23 cellular contexts compared by ENCODE assay signal in genomic region chr5:8068078-8068477, GRCh38.
DNase-seq lines count a peak whose midpoint lies in the region; ATAC-seq, FAIRE-seq and TF ChIP-seq lines count a peak whose summit lies in the region.
"Had no signal": no experiment of that assay in that cellular context is flagged by ENCODE, and none has a peak within 500 bp of the region (broad histone marks: within the 10 kb centered on the region; RNA-seq: fewer than 3 reads in every experiment).

No MANE protein-coding gene starts in this region.

- no peaks in the 10 kb centered on the region for H3K23me2 ChIP-seq in H1 (ENCODE audit: low read depth, low read length)

- POLR2A ChIA-PET in H1 (lab: Charles Lee; ENCODE audit: partially characterized antibody) = interaction anchor here (0.8 kb wide), 1 partner anchor 157 kb away, joined by 3 read pairs; no protein-coding TSS in a partner anchor

- H3K4me1 Mint-ChIP-seq in activated T-helper 1 cell treated with anti-CD3 and anti-CD28 coated beads, Interleukin-12 subunit alpha, Interleukin-12 subunit beta, Interleukin-2, Interleukin-4 antibody, amounts not matched to agents 30 ng/mL and 10 ng/mL and 1 ng/mL, durations not matched to agents 14 hours and 24 hours and 36 hours (ENCODE audit: low read depth) = no peaks in the 10 kb centered on the region
- H3K4me1 Mint-ChIP-seq: T-helper 17 cell had no signal

- intact Hi-C loops in activated T-helper 1 cell treated with anti-CD3 and anti-CD28 coated beads, Interleukin-12 subunit alpha, Interleukin-12 subunit beta, Interleukin-2, Interleukin-4 antibody, amounts not matched to agents 30 ng/mL and 10 ng/mL and 1 ng/mL, durations not matched to agents 14 hours and 24 hours and 36 hours (cut with micrococcal nuclease) = no loop called here

- H3K4ac ChIP-seq in H1 (replicated peaks; ENCODE audit: insufficient read length, low read depth, low read length) = no peak overlapping the region

- H2BK5ac ChIP-seq in H1 (ENCODE audit: low read depth, low read length) = no peak overlapping the region

- no peak overlapping the region for H3K9ac ChIP-seq in H1 (replicated peaks in 1 of 4; ENCODE audit: extremely low read depth in 1 of 4, low read depth in 3 of 4, low read length in 3 of 4)

- no peaks in the 10 kb centered on the region for H3K4me1 ChIP-seq in H1 (replicated peaks in 1 of 4; ENCODE audit: control insufficient read depth in 3 of 4, insufficient read depth in 4 of 4, low read length in 3 of 4)
- H3K4me1 ChIP-seq: BE2C, HAP-1 had no signal

- no peaks in the 10 kb centered on the region for H3K27me3 Mint-ChIP-seq in activated T-helper 1 cell treated with anti-CD3 and anti-CD28 coated beads, Interleukin-12 subunit alpha, Interleukin-12 subunit beta, Interleukin-2, Interleukin-4 antibody, amounts not matched to agents 30 ng/mL and 10 ng/mL and 1 ng/mL, durations not matched to agents 14 hours and 24 hours and 36 hours (ENCODE audit: insufficient read depth)
- H3K27me3 Mint-ChIP-seq: CD4-positive, alpha-beta T cell; IgD-negative memory B cell; T-helper 17 cell had no signal

- no peak overlapping the region for H3K14ac ChIP-seq in H1 (ENCODE audit: insufficient read length)

- no peaks in the 10 kb centered on the region for H3K36me3 Mint-ChIP-seq in activated T-helper 1 cell treated with anti-CD3 and anti-CD28 coated beads, Interleukin-12 subunit alpha, Interleukin-12 subunit beta, Interleukin-2, Interleukin-4 antibody, amounts not matched to agents 30 ng/mL and 10 ng/mL and 1 ng/mL, durations not matched to agents 14 hours and 24 hours and 36 hours (ENCODE audit: low read depth)

- no peak overlapping the region for H3K56ac ChIP-seq in H1 (replicated peaks; ENCODE audit: insufficient read length, low read depth, low read length)

- H2AK5ac ChIP-seq in H1 (ENCODE audit: low read depth, low read length) = no peak overlapping the region

- CTCF ChIA-PET in H1 (lab: Charles Lee; ENCODE audit: partially characterized antibody) = no interaction called here

- no peak overlapping the region for H2BK12ac ChIP-seq in H1 (ENCODE audit: low read depth, low read length)

- no peak overlapping the region for H2BK20ac ChIP-seq in H1 (ENCODE audit: low read length)

- no peaks in the 10 kb centered on the region for H3K36me3 ChIP-seq in H1 (ENCODE audit: control insufficient read depth in 2 of 4, insufficient read depth in 4 of 4, low read length in 3 of 4)
- H3K36me3 ChIP-seq: BE2C, HAP-1 had no signal

- no peaks in the 10 kb centered on the region for H3K79me2 ChIP-seq in H1 (ENCODE audit: control insufficient read depth in 1 of 2, insufficient read depth in 2 of 2, low read length in 2 of 2)

- no peak overlapping the region for H4K5ac ChIP-seq in H1 (ENCODE audit: insufficient read length, low read depth, low read length)

- no peak overlapping the region for H3K18ac ChIP-seq in H1 (ENCODE audit: extremely low read depth, low read length)

- DNase-seq in H1 (ENCODE audit: low read depth in 1 of 2, low spot score in 2 of 2) = no peak
- DNase-seq in LoVo (ENCODE audit: low spot score) = no peak
- no peak for DNase-seq in cerebellar nuclear complex (lab: John Stamatoyannopoulos, UW)
- DNase-seq in activated T-helper 1 cell treated with anti-CD3 and anti-CD28 coated beads, Interleukin-12 subunit alpha, Interleukin-12 subunit beta, Interleukin-2, Interleukin-4 antibody, amounts not matched to agents 30 ng/mL and 10 ng/mL and 1 ng/mL, durations not matched to agents 14 hours and 24 hours and 36 hours (ENCODE audit: low spot score) = no peak
- DNase-seq in NK-92 (lab: John Stamatoyannopoulos, UW; ENCODE audit: unreplicated experiment) = no peak
- DNase-seq: BE2C; CD4-positive, alpha-beta T cell; COR-L47; DMS79; Karpas-422; NCI-H1417; NCI-H1694 treated with DMSO at 0.1 percent for 48 hours; NCI-H2081 treated with DMSO at 0.1 percent for 48 hours; NCI-H2171 treated with DMSO at 0.1 percent for 48 hours; NCI-H446; NCI-H526; PC-3; SHP77; T-helper 17 cell had no signal

- no peak overlapping the region for H4K8ac ChIP-seq in H1 (ENCODE audit: extremely low read depth, insufficient read depth, low read length)

- H3K9me3 Mint-ChIP-seq in activated T-helper 1 cell treated with anti-CD3 and anti-CD28 coated beads, Interleukin-12 subunit alpha, Interleukin-12 subunit beta, Interleukin-2, Interleukin-4 antibody, amounts not matched to agents 30 ng/mL and 10 ng/mL and 1 ng/mL, durations not matched to agents 14 hours and 24 hours and 36 hours = no peaks in the 10 kb centered on the region
- H3K9me3 Mint-ChIP-seq: CD4-positive, alpha-beta T cell had no signal

- H3K27ac ChIP-seq in H1 (ENCODE audit: low read depth, low read length) = no peak overlapping the region

- WGBS in H1 (ENCODE audit: extremely low coverage in 1 of 2, insufficient coverage in 1 of 2, insufficient read length in 1 of 2, insufficient replicate concordance in 2 of 2, low coverage in 1 of 2, low lambda C conversion rate in 2 of 2, missing lambda C conversion rate in 1 of 2), 2 experiments = 93% methylated on average over 1 of the region's 1 CpG; no CpG with 5 or more reads in 1 of the 2 experiments

- TF ChIP-seq RAD21 in H1 (IDR thresholded peaks at IDR 0.05 in 1 of 2, conservative IDR thresholded peaks at IDR 0.05 in 1 of 2; ENCODE audit: low read depth in 2 of 2, low read length in 2 of 2) = no peak

- no peak for TF ChIP-seq POLR2A in H1 (IDR thresholded peaks at IDR 0.05; ENCODE audit: control extremely low read depth in 1 of 2, low read depth in 2 of 2, low read length in 2 of 2)

- ATAC-seq in GM18868 (IDR thresholded peaks at IDR 0.05; ENCODE audit: unreplicated experiment) = peak; percentile 91
- ATAC-seq in HG03342 (IDR thresholded peaks at IDR 0.05; ENCODE audit: unreplicated experiment) = peak; percentile 53
- ATAC-seq: PC-3, T-helper 17 cell had no signal

- no peaks in the 10 kb centered on the region for H4K20me1 ChIP-seq in H1 (replicated peaks in 1 of 2; ENCODE audit: control insufficient read depth in 1 of 2, insufficient read depth in 2 of 2, low read length in 2 of 2)

- H2BK120ac ChIP-seq in H1 (replicated peaks; ENCODE audit: low read depth, low read length) = no peak overlapping the region

- no peak overlapping the region for H3K4me3 Mint-ChIP-seq in activated T-helper 1 cell treated with anti-CD3 and anti-CD28 coated beads, Interleukin-12 subunit alpha, Interleukin-12 subunit beta, Interleukin-2, Interleukin-4 antibody, amounts not matched to agents 30 ng/mL and 10 ng/mL and 1 ng/mL, durations not matched to agents 14 hours and 24 hours and 36 hours
- H3K4me3 Mint-ChIP-seq: CD4-positive, alpha-beta T cell; IgD-negative memory B cell; T-helper 17 cell had no signal

- H3K4me2 ChIP-seq in H1 (ENCODE audit: insufficient read depth in 1 of 2, low read depth in 2 of 2, low read length in 2 of 2) = no peak overlapping the region

- H2BK15ac ChIP-seq in H1 (ENCODE audit: low read length) = no peak overlapping the region

- no peak for TF ChIP-seq EP300 in H1 (IDR thresholded peaks at IDR 0.05; ENCODE audit: borderline replicate concordance in 1 of 2, low read depth in 2 of 2, low read length in 2 of 2)

- H3K9me3 ChIP-seq in H1 (ENCODE audit: insufficient read depth in 2 of 2, low read depth in 1 of 2, low read length in 1 of 2) = no peaks in the 10 kb centered on the region
- H3K9me3 ChIP-seq: BE2C, HAP-1 had no signal

- no peak overlapping the region for H3K23ac ChIP-seq in H1 (ENCODE audit: insufficient read length)

- H3K27ac Mint-ChIP-seq in activated T-helper 1 cell treated with anti-CD3 and anti-CD28 coated beads, Interleukin-12 subunit alpha, Interleukin-12 subunit beta, Interleukin-2, Interleukin-4 antibody, amounts not matched to agents 30 ng/mL and 10 ng/mL and 1 ng/mL, durations not matched to agents 14 hours and 24 hours and 36 hours = no peak overlapping the region
- H3K27ac Mint-ChIP-seq: CD4-positive, alpha-beta T cell; IgD-negative memory B cell; T-helper 17 cell had no signal

- no peak overlapping the region for H3K4me3 ChIP-seq in H1 (ENCODE audit: extremely low read depth in 1 of 4, insufficient read depth in 2 of 4, low read depth in 3 of 4, low read length in 4 of 4)
- H3K4me3 ChIP-seq: HAP-1 had no signal

- no peak for TF ChIP-seq CTCF in H1 (IDR thresholded peaks at IDR 0.05; ENCODE audit: control extremely low read depth in 1 of 3, insufficient read depth in 1 of 3, low read depth in 1 of 3, low read length in 3 of 3)

- peak overlapping the region; percentile 34; the same call in 1 of the 2 replicates for H2AFZ ChIP-seq in H1 (ENCODE audit: low read length)

- no peak for FAIRE-seq in H1 (lab: Jason Lieb, UNC)

- no peak overlapping the region for H4K91ac ChIP-seq in H1 (replicated peaks; ENCODE audit: insufficient read length, low read length)

- H3K27me3 ChIP-seq in H1 (replicated peaks in 1 of 4; ENCODE audit: control insufficient read depth in 3 of 4, extremely low read depth in 1 of 4, insufficient read depth in 3 of 4, low read length in 3 of 4) = no peaks in the 10 kb centered on the region
- H3K27me3 ChIP-seq: BE2C had no signal

- no peaks in the 10 kb centered on the region for H3K79me1 ChIP-seq in H1 (ENCODE audit: low read depth, low read length)

TF ChIP-seq in H1, 55 proteins besides CTCF, POLR2A, EP300 and RAD21:
- TF ChIP-seq TCF12 (IDR thresholded peaks at IDR 0.05; ENCODE audit: low read depth, low read length) (no peak), HDAC2 (IDR thresholded peaks at IDR 0.05; ENCODE audit: borderline replicate concordance in 1 of 2, low read depth in 2 of 2, low read length in 2 of 2) (no peak), SIN3A (conservative IDR thresholded peaks at IDR 0.05 in 1 of 2, IDR thresholded peaks at IDR 0.05 in 1 of 2; ENCODE audit: low read depth in 1 of 2, low read length in 2 of 2) (no peak), BRCA1 (IDR thresholded peaks at IDR 0.05; ENCODE audit: low read depth, low read length) (no peak), SP1 (IDR thresholded peaks at IDR 0.05; ENCODE audit: low read depth, low read length) (no peak), CREB1 (IDR thresholded peaks at IDR 0.05) (no peak), PHF8 (conservative IDR thresholded peaks at IDR 0.05; ENCODE audit: low read depth, low read length) (no peak), SP2 (IDR thresholded peaks at IDR 0.05; ENCODE audit: low read length) (no peak)
